Comparison of ENCODE assay signal across 7 cellular contexts in genomic region chr3:119295816-119296484, GRCh38. TPM values are rescaled to one million over a fixed set of nuclear protein-coding genes. Genes with fewer than 3 reads are reported as not detected.
A peak's percentile ranks its signal among the peaks of the same experiment; 100 is the strongest.
DNase-seq lines count a peak whose midpoint lies in the region; FAIRE-seq and TF ChIP-seq lines count a peak whose summit lies in the region.

No MANE protein-coding gene starts in this region.

- H2AFZ ChIP-seq in smooth muscle cell (ENCODE audit: low read depth), result no peak overlapping the region

- peak overlapping the region; percentile 92 for H3K4me2 ChIP-seq in smooth muscle cell

- H3K4me1 ChIP-seq in smooth muscle cell (ENCODE audit: low read depth), result peaks cover 20% of the 10 kb centered on the region

- no peak for DNase-seq in GM12891 (ENCODE audit: insufficient read length, low spot score)
- peak; percentile 4 for DNase-seq in RPMI8226
- DNase-seq in fibroblast of pulmonary artery (ENCODE audit: low read depth), result no peak
- DNase-seq in smooth muscle cell (lab: John Stamatoyannopoulos, UW; ENCODE audit: unreplicated experiment), result no peak
- no peak for DNase-seq in COR-L47 (lab: John Stamatoyannopoulos, UW)
- no peak for DNase-seq in stimulated activated CD4-positive, alpha-beta T cell treated with anti-CD3 and anti-CD28 coated beads, Interleukin-4, amount 100 ng/mL, for 1 hour
- DNase-seq in NCI-H2029 (lab: John Stamatoyannopoulos, UW), result no peak

- H3K27me3 ChIP-seq in smooth muscle cell (ENCODE audit: low read depth), result no peaks in the 10 kb centered on the region

- H3K36me3 ChIP-seq in smooth muscle cell (ENCODE audit: low read depth), result no peaks in the 10 kb centered on the region

- peaks cover 4% of the 10 kb centered on the region for H3F3A ChIP-seq in smooth muscle cell (ENCODE audit: low read depth)

- H3K4me3 ChIP-seq in fibroblast of pulmonary artery (replicated peaks; ENCODE audit: low read depth, low read length) (peak overlapping the region; percentile 84), smooth muscle cell (peak overlapping the region; percentile 85)

- TF ChIP-seq CTCF in fibroblast of pulmonary artery (IDR thresholded peaks at IDR 0.05; ENCODE audit: low read length, missing control alignments), result no peak
- no peak for TF ChIP-seq CTCF in smooth muscle cell (IDR thresholded peaks at IDR 0.05; ENCODE audit: borderline replicate concordance, insufficient read depth, poor library complexity, severe bottlenecking)

- no peak for TF ChIP-seq POLR2A in GM12891 (IDR thresholded peaks at IDR 0.05; ENCODE audit: low read depth, low read length)

- WGBS in smooth muscle cell (ENCODE audit: low lambda C conversion rate), result 32% methylated on average over 6 of the region's 6 CpGs

- peak; percentile 51 for FAIRE-seq in GM12891 (lab: Jason Lieb, UNC)

- peak overlapping the region; percentile 80 for H3K27ac ChIP-seq in smooth muscle cell (ENCODE audit: low read depth)

- peak overlapping the region; percentile 47 for H3K9ac ChIP-seq in smooth muscle cell (ENCODE audit: low read depth)

- no peaks in the 10 kb centered on the region for H3K9me3 ChIP-seq in smooth muscle cell (replicated peaks; ENCODE audit: low read depth)

- H3K79me2 ChIP-seq in smooth muscle cell (ENCODE audit: low read depth), result peaks cover 49% of the 10 kb centered on the region

- no peaks in the 10 kb centered on the region for H4K20me1 ChIP-seq in smooth muscle cell (ENCODE audit: low read depth)

TF ChIP-seq in GM12891, 5 proteins besides CTCF, POLR2A, EP300 and RAD21:
- TF ChIP-seq POLR2AphosphoS5 (IDR thresholded peaks at IDR 0.05; ENCODE audit: low read depth, low read length) (no peak), TAF1 (IDR thresholded peaks at IDR 0.05; ENCODE audit: low read depth, low read length) (no peak), POU2F2 (IDR thresholded peaks at IDR 0.05; ENCODE audit: low read depth, low read length) (no peak), SPI1 (IDR thresholded peaks at IDR 0.05; ENCODE audit: low read depth, low read length) (peak; percentile 78), PAX5 (IDR thresholded peaks at IDR 0.05; ENCODE audit: insufficient read depth, low read length, severe bottlenecking) (no peak)

RNA-seq across cellular contexts. Expression of gene ARHGAP31, which starts 1.8 kb away (rescaled TPM):
- polyA plus RNA-seq in GM12891 (2012; ENCODE audit: low read depth, missing spikeins), result 7.7 TPM
- 10.9 and 15.4 TPM in 2 replicates for total RNA-seq in smooth muscle cell
- 5.6 and 6.1 TPM in 2 replicates for polyA plus RNA-seq in smooth muscle cell

RNA-seq across cellular contexts. Expression of gene B4GALT4, which starts 55.3 kb away (rescaled TPM):
- polyA plus RNA-seq in GM12891 (2012; ENCODE audit: low read depth, missing spikeins), result 11.3 TPM
- total RNA-seq in smooth muscle cell, result 33.5 and 37.3 TPM in 2 replicates
- 28.8 and 36.8 TPM in 2 replicates for polyA plus RNA-seq in smooth muscle cell
